In genomic region chr17:55305321-55306087, GRCh38 we compare ENCODE assay signal across 20 cellular contexts. TPM values are rescaled to one million over a fixed set of nuclear protein-coding genes. Genes with fewer than 3 reads are reported as not detected.
"Had no signal": no experiment of that assay in that cellular context is flagged by ENCODE, and none has a peak within 500 bp of the region (broad histone marks: within the 10 kb centered on the region; RNA-seq: fewer than 3 reads in every experiment).

No MANE protein-coding gene starts in this region.

- H3K27ac ChIP-seq: gastrocnemius medialis, left ventricle myocardium inferior, neutrophil, right atrium auricular region, tibial artery, upper lobe of left lung, vagina had no signal

- H3K36me3 ChIP-seq: gastrocnemius medialis, left ventricle myocardium inferior, neutrophil, right atrium auricular region, tibial artery, upper lobe of left lung, vagina had no signal

- H3K4me3 ChIP-seq: gastrocnemius medialis, left ventricle myocardium inferior, right atrium auricular region, tibial artery, upper lobe of left lung, vagina had no signal

- H3K9me3 Mint-ChIP-seq: immature natural killer cell; naive thymus-derived CD8-positive, alpha-beta T cell had no signal

- H3K4me1 Mint-ChIP-seq: immature natural killer cell; naive thymus-derived CD8-positive, alpha-beta T cell had no signal

- H3K4me1 ChIP-seq: vagina had no signal

- H3K27me3 ChIP-seq: dorsolateral prefrontal cortex, gastrocnemius medialis, neutrophil, right atrium auricular region, tibial artery, upper lobe of left lung, vagina had no signal

- FAIRE-seq: endometrium, keratinocyte, small intestine had no signal

- ATAC-seq: gastrocnemius medialis; naive thymus-derived CD8-positive, alpha-beta T cell had no signal

- H3K4me3 Mint-ChIP-seq: immature natural killer cell; naive thymus-derived CD8-positive, alpha-beta T cell had no signal

- DNase-seq: cortex of kidney; dorsolateral prefrontal cortex; effector CD8-positive, alpha-beta T cell; gastrocnemius medialis; glutamatergic neuron; immature natural killer cell; left ventricle myocardium inferior; naive thymus-derived CD8-positive, alpha-beta T cell; posterior cingulate gyrus; stimulated activated CD4-positive, alpha-beta T cell treated with anti-CD3 and anti-CD28 coated beads, Interleukin-12 subunit alpha, Interleukin-12 subunit beta, amount 100 ng/mL, for 4 hours; stimulated activated naive CD4-positive, alpha-beta T cell treated with Interleukin-2 at 50 U/mL for 16 hours; tibial artery; upper lobe of left lung had no signal

- H3K27ac Mint-ChIP-seq: immature natural killer cell had no signal

- H3K9me3 ChIP-seq: gastrocnemius medialis, left ventricle myocardium inferior, neutrophil, right atrium auricular region, tibial artery, upper lobe of left lung, vagina had no signal

- H3K36me3 Mint-ChIP-seq: immature natural killer cell; naive thymus-derived CD8-positive, alpha-beta T cell had no signal

RNA-seq across cellular contexts. Expression of gene HLF, which starts 40.7 kb away (rescaled TPM):
- total RNA-seq: lung microvascular endothelial cell had no signal
- polyA plus RNA-seq: immature natural killer cell had no signal
